16 cellular contexts compared by ENCODE assay signal in the genomic region with DNA sequence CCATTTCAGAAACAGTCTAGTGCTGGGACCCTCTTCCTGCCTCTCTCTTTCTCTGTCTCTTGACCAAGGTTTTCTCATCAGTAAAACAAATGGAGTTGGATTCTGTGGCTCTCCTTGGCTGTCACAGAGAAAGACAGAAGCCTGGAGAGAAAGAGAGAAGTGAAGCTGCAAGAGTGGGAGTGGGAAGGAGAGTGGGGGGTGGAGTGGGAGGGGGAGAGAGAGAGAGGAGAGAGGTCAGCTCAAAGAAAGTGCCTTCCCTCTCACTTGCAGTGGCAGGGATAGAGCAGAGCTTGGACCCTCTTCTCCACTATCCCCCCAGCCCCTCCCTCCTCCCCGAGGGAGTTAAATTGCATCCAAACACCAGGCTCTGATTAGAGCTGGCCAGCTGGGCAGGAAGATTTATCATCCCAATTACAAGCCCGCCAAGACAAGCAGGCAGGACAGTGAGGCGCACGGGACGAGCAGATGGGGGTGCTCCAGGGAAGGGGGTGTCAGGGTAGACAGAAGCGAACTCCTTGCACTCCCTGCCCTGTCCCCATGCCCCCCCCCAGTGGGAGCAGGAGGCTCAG.
"Had no signal": no experiment of that assay in that cellular context is flagged by ENCODE, and none has a peak within 500 bp of the region (broad histone marks: within the 10 kb centered on the region; RNA-seq: fewer than 3 reads in every experiment).

No MANE protein-coding gene starts in this region.

- H3K27ac ChIP-seq: breast epithelium, neutrophil, tibial nerve, vagina had no signal

- H3K4me1 ChIP-seq: breast epithelium, vagina had no signal

- H3K36me3 ChIP-seq: breast epithelium, neutrophil, tibial nerve, vagina had no signal

- H3K4me3 ChIP-seq: breast epithelium, lung, smooth muscle cell, tibial nerve, vagina had no signal

- H3K9me3 ChIP-seq: breast epithelium, neutrophil, tibial nerve, vagina had no signal

- ATAC-seq: activated T-cell treated with anti-CD3 and anti-CD28 coated beads, Interleukin-2, amount 50 U/mL, for 72 hours; right cardiac atrium; stimulated activated memory B cell treated with anti-CD40 and anti-IgM and Interleukin-4, amounts not matched to agents 10 μg/mL and 1 μg/mL and 100 μg/mL, for 72 hours had no signal

- DNase-seq: activated CD4-positive, alpha-beta memory T cell treated with anti-CD3 and anti-CD28 coated beads, Interleukin-2, amount 10 ng/mL, durations not matched to agents 7 days and 5 days; activated CD4-positive, alpha-beta T cell treated with anti-CD3 and anti-CD28 coated beads for 1 hour; activated gamma-delta T cell treated with Interleukin-2 at 50 U/mL for 16 hours; activated naive CD8-positive, alpha-beta T cell treated with anti-CD3 and anti-CD28 coated beads, Interleukin-2, amount 10 ng/mL, durations not matched to agents 7 days and 5 days; activated T-cell treated with anti-CD3 and anti-CD28 coated beads, Interleukin-2, amount 50 U/mL, for 72 hours; anterior cingulate cortex; dermis blood vessel endothelial cell; midbrain; right cardiac atrium had no signal

- H3K4me2 ChIP-seq: smooth muscle cell had no signal

- H3K27me3 ChIP-seq: vagina had no signal
